Comparison of ENCODE assay signal across 13 cellular contexts in genomic region chr6:72382602-72383529, GRCh38.
DNase-seq lines count a peak whose midpoint lies in the region; ATAC-seq and TF ChIP-seq lines count a peak whose summit lies in the region.
"Had no signal": no experiment of that assay in that cellular context is flagged by ENCODE, and none has a peak within 500 bp of the region (broad histone marks: within the 10 kb centered on the region; RNA-seq: fewer than 3 reads in every experiment).

No MANE protein-coding gene starts in this region.

- no peaks in the 10 kb centered on the region for H3K79me2 ChIP-seq in mesendoderm (ENCODE audit: control insufficient read depth, insufficient read depth, low read length)
- no peaks in the 10 kb centered on the region for H3K79me2 ChIP-seq in GM23248 (ENCODE audit: insufficient read depth)

- DNase-seq in mesendoderm (peak; percentile 31), A673 (ENCODE audit: low spot score) (no peak), NCI-H2196 treated with DMSO at 0.1 percent for 48 hours (lab: John Stamatoyannopoulos, UW; ENCODE audit: unreplicated experiment) (no peak), GM23248 (no peak)
- DNase-seq in activated naive CD4-positive, alpha-beta T cell treated with anti-CD3 and anti-CD28 coated beads, Interleukin-2, amount 10 ng/mL, durations not matched to agents 7 days and 5 days, result no peak
- DNase-seq: activated T-cell treated with anti-CD3 and anti-CD28 coated beads, Interleukin-2, amount 50 U/mL, for 48 hours; foreskin keratinocyte; NCI-H345; T-helper 2 cell had no signal

- no peaks in the 10 kb centered on the region for H4K20me1 ChIP-seq in GM23248 (ENCODE audit: insufficient read depth)

- H3K4me3 ChIP-seq in mesendoderm (ENCODE audit: low read length) (no peak overlapping the region), A673 (ENCODE audit: low read depth, low read length, poor library complexity, severe bottlenecking) (no peak overlapping the region), GM23248 (no peak overlapping the region)

- H3K9me3 ChIP-seq in A673 (ENCODE audit: low read depth, low read length, poor library complexity, severe bottlenecking) (no peaks in the 10 kb centered on the region), GM23248 (ENCODE audit: low read depth) (no peaks in the 10 kb centered on the region)

- intact Hi-C loops in A673 (cut with micrococcal nuclease; ENCODE audit: unreplicated experiment), result no loop called here

- no peak overlapping the region for H4K8ac ChIP-seq in mesendoderm (ENCODE audit: low read depth, low read length)

- no peak overlapping the region for H3K18ac ChIP-seq in mesendoderm (ENCODE audit: low read length)

- H3K27me3 ChIP-seq in mesendoderm (ENCODE audit: insufficient read depth, low read length, poor library complexity) (no peaks in the 10 kb centered on the region), A673 (replicated peaks; ENCODE audit: insufficient read depth, low read depth, low read length, poor library complexity) (no peaks in the 10 kb centered on the region), GM23248 (replicated peaks; ENCODE audit: insufficient read depth) (0 out of 2 replicates have a peak, but pooled peaks cover 6% of the 10 kb centered on the region)

- no peak overlapping the region for H3K23ac ChIP-seq in mesendoderm (ENCODE audit: low read length)

- peak; percentile 98 for ATAC-seq in GM18873 (IDR thresholded peaks at IDR 0.05; ENCODE audit: low FRiP score, unreplicated experiment)
- ATAC-seq in GM21723 (IDR thresholded peaks at IDR 0.05; ENCODE audit: unreplicated experiment), result peak; percentile 98
- peak; percentile 93 for ATAC-seq in HG03196 (IDR thresholded peaks at IDR 0.05; ENCODE audit: unreplicated experiment)
- ATAC-seq: foreskin keratinocyte, sciatic nerve had no signal

- H3K79me1 ChIP-seq in mesendoderm (ENCODE audit: low read length), result no peaks in the 10 kb centered on the region

- H3K9me2 ChIP-seq in GM23248 (ENCODE audit: insufficient read depth), result no peaks in the 10 kb centered on the region; the same call in 1 of the 2 replicates

- in situ Hi-C loops in GM23248 (cut with MboI), result no loop called here

- no peaks in the 10 kb centered on the region for H3K4me1 Mint-ChIP-seq in activated naive CD4-positive, alpha-beta T cell treated with anti-CD3 and anti-CD28 coated beads, Interleukin-2, amount 10 ng/mL, durations not matched to agents 7 days and 5 days

- H3F3A ChIP-seq in GM23248 (ENCODE audit: insufficient read depth), result no peaks in the 10 kb centered on the region

- H3K56ac ChIP-seq in mesendoderm (ENCODE audit: low read length), result no peak overlapping the region

- H3K4me2 ChIP-seq in mesendoderm (ENCODE audit: low read length) (no peak overlapping the region), GM23248 (ENCODE audit: unreplicated experiment) (no peak overlapping the region)

- no peak overlapping the region for H3K9ac ChIP-seq in mesendoderm (ENCODE audit: low read length)
- no peak overlapping the region for H3K9ac ChIP-seq in GM23248

- no CpG with 5 or more reads among the region's 4 CpGs for WGBS in mesendoderm (ENCODE audit: extremely low coverage, insufficient coverage, low lambda C conversion rate)
- 13 to 17% methylated on average over 4 of the region's 4 CpGs for WGBS in GM23248 (ENCODE audit: low coverage in 1 of 2, low lambda C conversion rate in 2 of 2, missing lambda C conversion rate in 2 of 2), 2 experiments

- H2BK5ac ChIP-seq in mesendoderm (ENCODE audit: low read length), result no peak overlapping the region

- H3K27ac Mint-ChIP-seq in activated naive CD4-positive, alpha-beta T cell treated with anti-CD3 and anti-CD28 coated beads, Interleukin-2, amount 10 ng/mL, durations not matched to agents 7 days and 5 days, result no peak overlapping the region

- H3K4me3 Mint-ChIP-seq in activated naive CD4-positive, alpha-beta T cell treated with anti-CD3 and anti-CD28 coated beads, Interleukin-2, amount 10 ng/mL, durations not matched to agents 7 days and 5 days, result no peak overlapping the region

- CTCF ChIA-PET in A673 (lab: Charles Lee), result no interaction called here
- CTCF ChIA-PET in activated naive CD4-positive, alpha-beta T cell treated with anti-CD3 and anti-CD28 coated beads, Interleukin-2, amount 10 ng/mL, durations not matched to agents 7 days and 5 days (lab: Charles Lee), result no interaction called here

- H3K36me3 Mint-ChIP-seq in activated naive CD4-positive, alpha-beta T cell treated with anti-CD3 and anti-CD28 coated beads, Interleukin-2, amount 10 ng/mL, durations not matched to agents 7 days and 5 days, result no peaks in the 10 kb centered on the region

- H2AFZ ChIP-seq in GM23248, result no peak overlapping the region

- no peak overlapping the region for H4K5ac ChIP-seq in mesendoderm (ENCODE audit: low read length)

- H3K4ac ChIP-seq in mesendoderm (ENCODE audit: low read depth, low read length), result no peak overlapping the region

- H3K4me1 ChIP-seq in mesendoderm (ENCODE audit: control insufficient read depth, low read depth, low read length) (no peaks in the 10 kb centered on the region), A673 (ENCODE audit: insufficient read depth, low read length, poor library complexity, severe bottlenecking) (no peaks in the 10 kb centered on the region), GM23248 (ENCODE audit: insufficient read depth) (no peaks in the 10 kb centered on the region)
- H3K4me1 ChIP-seq: foreskin keratinocyte had no signal

- no peak overlapping the region for H2AK5ac ChIP-seq in mesendoderm (ENCODE audit: low read length)

- no peak overlapping the region for H2BK120ac ChIP-seq in mesendoderm (ENCODE audit: low read depth, low read length)

- POLR2A ChIA-PET in A673 (lab: Charles Lee; ENCODE audit: low non-redundant PET), result no interaction called here

- BruUV-seq in A673 (replicated peaks; lab: Mats Ljungman, UMichigan), result no TSS peak

- no peaks in the 10 kb centered on the region for H3K9me3 Mint-ChIP-seq in activated naive CD4-positive, alpha-beta T cell treated with anti-CD3 and anti-CD28 coated beads, Interleukin-2, amount 10 ng/mL, durations not matched to agents 7 days and 5 days

- H3K36me3 ChIP-seq in mesendoderm (ENCODE audit: control insufficient read depth, insufficient read depth, low read length) (no peaks in the 10 kb centered on the region), A673 (ENCODE audit: insufficient read depth, low read length, poor library complexity, severe bottlenecking) (no peaks in the 10 kb centered on the region), GM23248 (ENCODE audit: low read depth) (no peaks in the 10 kb centered on the region)

- H3K27me3 Mint-ChIP-seq in activated naive CD4-positive, alpha-beta T cell treated with anti-CD3 and anti-CD28 coated beads, Interleukin-2, amount 10 ng/mL, durations not matched to agents 7 days and 5 days, result no peaks in the 10 kb centered on the region

- H2BK15ac ChIP-seq in mesendoderm (replicated peaks; ENCODE audit: low read depth), result no peak overlapping the region

- TF ChIP-seq CTCF in A673 (conservative IDR thresholded peaks at IDR 0.05; ENCODE audit: low read depth, low read length), result no peak

- no peak overlapping the region for H3K27ac ChIP-seq in mesendoderm (ENCODE audit: low read depth, low read length)
- no peak overlapping the region for H3K27ac ChIP-seq in A673 (ENCODE audit: low read depth, low read length, poor library complexity, severe bottlenecking)
- H3K27ac ChIP-seq in GM23248, result no peak overlapping the region
- H3K27ac ChIP-seq: foreskin keratinocyte had no signal
